ENCODE assay signal across 28 cellular contexts in genomic region chr1:52798331-52798730, GRCh38. TPM values are rescaled to one million over a fixed set of nuclear protein-coding genes. Genes with fewer than 3 reads are reported as not detected.
"Had no signal": no experiment of that assay in that cellular context is flagged by ENCODE, and none has a peak within 500 bp of the region (broad histone marks: within the 10 kb centered on the region; RNA-seq: fewer than 3 reads in every experiment).

No MANE protein-coding gene starts in this region.

- H3K4me1 Mint-ChIP-seq: nephron; neural progenitor cell; stimulated activated naive CD8-positive, alpha-beta T cell treated with anti-CD3 and anti-CD28 coated beads, Interleukin-15, amount 100 ng/mL, for 72 hours had no signal

- ATAC-seq: esophagus mucosa; foreskin keratinocyte; gastroesophageal sphincter; heart left ventricle; left lobe of liver; naive thymus-derived CD4-positive, alpha-beta T cell; sciatic nerve; stimulated activated naive CD8-positive, alpha-beta T cell treated with anti-CD3 and anti-CD28 coated beads, Interleukin-15, amount 100 ng/mL, for 72 hours had no signal

- H3K4me3 Mint-ChIP-seq: naive thymus-derived CD4-positive, alpha-beta T cell; nephron; neural progenitor cell; stimulated activated naive CD8-positive, alpha-beta T cell treated with anti-CD3 and anti-CD28 coated beads, Interleukin-15, amount 100 ng/mL, for 72 hours had no signal

- H3K4me3 ChIP-seq: dorsolateral prefrontal cortex, gastroesophageal sphincter, heart left ventricle, hepatocyte, neural progenitor cell, prostate gland, right atrium auricular region, smooth muscle cell, suprapubic skin, transverse colon, vagina had no signal

- H3K27ac Mint-ChIP-seq: naive thymus-derived CD4-positive, alpha-beta T cell; nephron; neural progenitor cell; stimulated activated naive CD8-positive, alpha-beta T cell treated with anti-CD3 and anti-CD28 coated beads, Interleukin-15, amount 100 ng/mL, for 72 hours had no signal

- H3K27me3 Mint-ChIP-seq: naive thymus-derived CD4-positive, alpha-beta T cell; stimulated activated naive CD8-positive, alpha-beta T cell treated with anti-CD3 and anti-CD28 coated beads, Interleukin-15, amount 100 ng/mL, for 72 hours had no signal

- DNase-seq: dorsolateral prefrontal cortex; effector CD4-positive, alpha-beta T cell; foreskin keratinocyte; heart left ventricle; kidney; mesendoderm; midbrain; naive thymus-derived CD4-positive, alpha-beta T cell; nucleus accumbens; stimulated activated CD4-positive, alpha-beta T cell treated with anti-CD3 and anti-CD28 coated beads, Interleukin-12 subunit alpha, Interleukin-12 subunit beta, amount 100 ng/mL, for 4 hours; stimulated activated CD4-positive, alpha-beta T cell treated with anti-CD3 and anti-CD28 coated beads, Interleukin-1b, Interleukin-23, amount 100 ng/mL, for 48 hours; stimulated activated CD4-positive, alpha-beta T cell treated with anti-CD3 and anti-CD28 coated beads, Interleukin-4, amount 100 ng/mL, for 1 hour; stimulated activated CD8-positive, alpha-beta memory T cell treated with anti-CD3 and anti-CD28 coated beads, Interleukin-4, amount 100 ng/mL, for 48 hours; stimulated activated naive CD4-positive, alpha-beta T cell; stimulated activated naive CD8-positive, alpha-beta T cell treated with anti-CD3 and anti-CD28 coated beads, Interleukin-15, amount 100 ng/mL, for 72 hours; transverse colon had no signal

- H3K9me3 Mint-ChIP-seq: naive thymus-derived CD4-positive, alpha-beta T cell; nephron; neural progenitor cell; stimulated activated naive CD8-positive, alpha-beta T cell treated with anti-CD3 and anti-CD28 coated beads, Interleukin-15, amount 100 ng/mL, for 72 hours had no signal

RNA-seq across cellular contexts. Expression of gene ZYG11A, which starts 44.2 kb away (rescaled TPM):
- total RNA-seq: gastroesophageal sphincter, right atrium auricular region, smooth muscle cell had no signal
